ENCODE assay signal across 8 cellular contexts in the genomic region with DNA sequence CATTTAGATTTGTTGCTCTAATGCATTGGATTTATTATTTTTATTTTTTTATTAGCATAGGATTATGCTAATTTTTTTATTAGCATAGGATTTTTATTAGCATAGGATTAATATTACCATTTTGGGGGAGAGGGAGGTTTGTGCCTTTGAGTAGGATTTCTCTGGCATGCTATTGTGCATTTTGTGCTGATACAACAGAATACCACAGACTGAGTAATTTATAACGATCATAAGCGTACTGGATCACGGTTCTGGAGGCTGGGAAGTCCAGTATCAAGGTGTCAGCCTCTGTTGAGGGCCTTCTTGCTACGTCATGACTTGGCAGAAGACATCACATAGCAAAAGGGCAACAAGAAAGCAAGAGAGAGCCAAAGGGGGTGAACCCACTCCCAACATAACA.
"Had no signal": no experiment of that assay in that cellular context is flagged by ENCODE, and none has a peak within 500 bp of the region (broad histone marks: within the 10 kb centered on the region; RNA-seq: fewer than 3 reads in every experiment).

No MANE protein-coding gene starts in this region.

- DNase-seq: GDM1, GF-D8 had no signal

- ATAC-seq: GM12878 had no signal

- H3K4me3 ChIP-seq: GM12878 had no signal

- FAIRE-seq: G401.6, GM12878, GM12891, GM12892, GM18507, GM19239 had no signal
